In the genomic region with DNA sequence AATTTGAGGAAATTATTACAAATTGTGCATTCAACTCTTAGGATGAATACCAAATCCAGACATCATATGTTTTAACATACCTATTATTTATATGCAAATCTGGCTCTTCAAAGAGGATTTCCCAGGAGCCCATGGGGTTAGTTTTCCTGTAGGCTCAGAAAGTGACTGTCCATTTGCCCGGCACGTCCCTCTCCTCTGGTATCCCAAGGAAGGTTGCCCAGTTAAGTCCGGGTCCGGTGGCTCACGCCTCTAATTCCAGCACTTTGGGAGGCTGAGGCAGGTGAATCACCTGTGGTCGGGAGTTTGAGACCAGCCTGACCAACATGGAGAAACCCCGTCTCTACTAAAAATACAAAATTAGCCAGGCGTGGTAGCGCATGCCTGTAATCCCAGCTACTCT, we compare ENCODE assay signal across 8 cellular contexts.
A peak's percentile ranks its signal among the peaks of the same experiment; 100 is the strongest.
DNase-seq lines count a peak whose midpoint lies in the region; ATAC-seq, FAIRE-seq and TF ChIP-seq lines count a peak whose summit lies in the region.
"Not testable (repeated sequence)": the region's sequence is repeated elsewhere in the genome, so short reads cannot be mapped to it uniquely, and the experiment has no call there.

No MANE protein-coding gene starts in this region.

- not testable (repeated sequence) for H4K20me1 ChIP-seq in GM23338 (replicated peaks; ENCODE audit: insufficient read depth); endothelial cell of umbilical vein (replicated peaks; ENCODE audit: control insufficient read depth, extremely low read depth, insufficient read depth, low read length)

- in situ Hi-C loops in transverse colon (cut with MboI; ENCODE audit: low pct_ligation_motif_present in 1 of 4, low pct_unique_long_range_greater_than_20kb in 1 of 4, low sequenced_read_pairs in 3 of 4) = not testable (repeated sequence)

- H3K79me2 ChIP-seq in GM23338 (replicated peaks; ENCODE audit: insufficient read depth); endothelial cell of umbilical vein (ENCODE audit: control insufficient read depth, insufficient read depth, low read length); parathyroid adenoma: not testable (repeated sequence)

- peaks cover 32% of the 10 kb centered on the region for H3K4me1 Mint-ChIP-seq in GM23338

- intact Hi-C loops in breast epithelium (cut with DNase I; ENCODE audit: low total_unique reads); endothelial cell of umbilical vein (cut with micrococcal nuclease); transverse colon (cut with DNase I; ENCODE audit: low total_unique reads): not testable (repeated sequence)

- ATAC-seq in GM23338 = not testable (repeated sequence)

- H3K27me3 Mint-ChIP-seq in GM23338 (ENCODE audit: insufficient read depth, low read depth, poor library complexity) = not testable (repeated sequence)

- TF ChIP-seq POLR2A in breast epithelium (IDR thresholded peaks at IDR 0.05); endothelial cell of umbilical vein (IDR thresholded peaks at IDR 0.05; ENCODE audit: low read depth, low read length); transverse colon (IDR thresholded peaks at IDR 0.05): not testable (repeated sequence)

- not testable (repeated sequence) for H3K27me3 ChIP-seq in GM23338 (ENCODE audit: insufficient read depth); SJCRH30; breast epithelium; endothelial cell of umbilical vein (ENCODE audit: control insufficient read depth in 2 of 2, insufficient read depth in 2 of 2, low read length in 2 of 2); iPS-18a (ENCODE audit: control insufficient read depth, insufficient read depth, low read length); muscle layer of colon (ENCODE audit: control insufficient read depth in 1 of 2, insufficient read depth in 2 of 2, low read length in 2 of 2); parathyroid adenoma (ENCODE audit: control insufficient read depth, insufficient read depth, low read length); transverse colon

- not testable (repeated sequence) for BruUV-seq in endothelial cell of umbilical vein (replicated peaks; lab: Mats Ljungman, UMichigan)

- not testable (repeated sequence) for FAIRE-seq in endothelial cell of umbilical vein (lab: Jason Lieb, UNC)

- not testable (repeated sequence) for H3K4me3 Mint-ChIP-seq in GM23338

- 91 to 96% methylated on average over 9 of the region's 9 CpGs for WGBS in transverse colon (ENCODE audit: low coverage in 1 of 2), 2 donors

- dilution Hi-C loops in endothelial cell of umbilical vein (cut with MboI; ENCODE audit: extremely low pct_ligation_motif_present, low sequenced_read_pairs) = not testable (repeated sequence)

- H3K9ac ChIP-seq in endothelial cell of umbilical vein (replicated peaks; ENCODE audit: extremely low read depth, insufficient read depth, low read length) (peak overlapping the region; percentile 52), iPS-18a (ENCODE audit: low read length) (peak overlapping the region; percentile 14)
- H3K9ac ChIP-seq in muscle layer of colon (ENCODE audit: low read length); parathyroid adenoma: not testable (repeated sequence)

- H3K4me1 ChIP-seq in GM23338 (ENCODE audit: insufficient read depth) (peaks cover 19% of the 10 kb centered on the region), SJCRH30 (peaks cover 23% of the 10 kb centered on the region), endothelial cell of umbilical vein (ENCODE audit: control insufficient read depth, extremely low read depth, insufficient read depth, low read length) (peaks cover 23% of the 10 kb centered on the region), iPS-18a (ENCODE audit: control insufficient read depth, low read depth, low read length) (peaks cover 16% of the 10 kb centered on the region), muscle layer of colon (ENCODE audit: insufficient read depth, low read length) (peaks cover 20% of the 10 kb centered on the region)
- not testable (repeated sequence) for H3K4me1 ChIP-seq in breast epithelium, parathyroid adenoma, transverse colon

- H3K27ac Mint-ChIP-seq in GM23338 = not testable (repeated sequence)

- CTCF ChIA-PET in endothelial cell of umbilical vein (lab: Charles Lee) = interaction anchor here (1.0 to 1.5 kb wide), 3 partner anchors 9 to 81 kb away, joined by 3 to 7 read pairs (median 4); no protein-coding TSS in a partner anchor

- not testable (repeated sequence) for H3K9me1 ChIP-seq in endothelial cell of umbilical vein (replicated peaks; ENCODE audit: control insufficient read depth, extremely low read depth, insufficient read depth, low read length)

- H3K9me2 ChIP-seq in GM23338 (ENCODE audit: insufficient read depth) = not testable (repeated sequence)

- not testable (repeated sequence) for H3K9me3 ChIP-seq in SJCRH30 (replicated peaks); breast epithelium; endothelial cell of umbilical vein (replicated peaks; ENCODE audit: control insufficient read depth, insufficient read depth, low read length); iPS-18a (ENCODE audit: control insufficient read depth, low read depth, low read length); muscle layer of colon (ENCODE audit: low read length); parathyroid adenoma (ENCODE audit: control insufficient read depth, low read length); transverse colon

- POLR2A ChIA-PET in endothelial cell of umbilical vein (lab: Charles Lee) = not testable (repeated sequence)

- TF ChIP-seq CTCF in GM23338 (conservative IDR thresholded peaks at IDR 0.05; ENCODE audit: low read depth in 2 of 2); breast epithelium (IDR thresholded peaks at IDR 0.05); endothelial cell of umbilical vein (IDR thresholded peaks at IDR 0.05; ENCODE audit: extremely low read depth in 1 of 2, insufficient read depth in 1 of 2, low read depth in 1 of 2, low read length in 2 of 2); parathyroid adenoma (IDR thresholded peaks at IDR 0.05); transverse colon (IDR thresholded peaks at IDR 0.05): not testable (repeated sequence)

- TF ChIP-seq EP300 in transverse colon (IDR thresholded peaks at IDR 0.05; ENCODE audit: low read depth) = not testable (repeated sequence)

- H3F3A ChIP-seq in GM23338 (replicated peaks; ENCODE audit: low read depth) = not testable (repeated sequence)

- 0 out of 2 replicates have a peak overlapping the region, but pooled peaks have one; percentile 48 for H2AFZ ChIP-seq in GM23338
- H2AFZ ChIP-seq in endothelial cell of umbilical vein (ENCODE audit: low read depth, low read length) = peak overlapping the region; percentile 23
- H2AFZ ChIP-seq in parathyroid adenoma = peak overlapping the region; percentile 60

- not testable (repeated sequence) for H3K36me3 Mint-ChIP-seq in GM23338 (ENCODE audit: low read depth)

- H3K4me2 ChIP-seq in GM23338 = peak overlapping the region; percentile 51
- peak overlapping the region; percentile 50 for H3K4me2 ChIP-seq in endothelial cell of umbilical vein (ENCODE audit: insufficient read depth, low read length)
- peak overlapping the region; percentile 7 for H3K4me2 ChIP-seq in parathyroid adenoma (ENCODE audit: low read length)

- H3K36me3 ChIP-seq in GM23338 (ENCODE audit: insufficient read depth); SJCRH30; breast epithelium; endothelial cell of umbilical vein (ENCODE audit: control insufficient read depth in 2 of 2, extremely low read depth in 1 of 2, insufficient read depth in 2 of 2, low read length in 2 of 2); iPS-18a (ENCODE audit: control insufficient read depth, low read depth, low read length); muscle layer of colon (ENCODE audit: insufficient read depth, low read length); parathyroid adenoma (ENCODE audit: control insufficient read depth, insufficient read depth, low read length); transverse colon: not testable (repeated sequence)

- H3K27ac ChIP-seq in GM23338 (ENCODE audit: low read depth) (peak overlapping the region; percentile 52), SJCRH30 (peak overlapping the region; percentile 40), breast epithelium (peak overlapping the region; percentile 66 to 82), endothelial cell of umbilical vein (ENCODE audit: insufficient read depth, low read depth, low read length) (peak overlapping the region; percentile 75), muscle layer of colon (ENCODE audit: low read depth, low read length) (peak overlapping the region; percentile 75), parathyroid adenoma (peak overlapping the region; percentile 81), transverse colon (peak overlapping the region in 3 of 4 donors; percentile 51 to 65 (median 64))
- H3K27ac ChIP-seq in iPS-18a (ENCODE audit: low read length) = not testable (repeated sequence)

- not testable (repeated sequence) for H3K9me3 Mint-ChIP-seq in GM23338

- H3K4me3 ChIP-seq in GM23338; SJCRH30; breast epithelium; muscle layer of colon (ENCODE audit: low read depth in 1 of 2, low read length in 2 of 2); parathyroid adenoma (ENCODE audit: low read depth, low read length); transverse colon: not testable (repeated sequence)
- peak overlapping the region in 1 of 3 experiments; percentile 2 for H3K4me3 ChIP-seq in endothelial cell of umbilical vein (replicated peaks in 1 of 3; ENCODE audit: insufficient read depth in 1 of 3, low read depth in 1 of 3, low read length in 3 of 3)
- peak overlapping the region; percentile 19 for H3K4me3 ChIP-seq in iPS-18a (ENCODE audit: low read length)

- not testable (repeated sequence) for DNase-seq in GM23338 (ENCODE audit: low spot score); SJCRH30; endothelial cell of umbilical vein (ENCODE audit: low read depth, low spot score); transverse colon
- peak in 1 of 2 donors; percentile 12 for DNase-seq in breast epithelium (ENCODE audit: low spot score in 2 of 2)
